ENCODE assay signal across 18 cellular contexts in genomic region chr13:110073982-110074381, GRCh38.
DNase-seq lines count a peak whose midpoint lies in the region; ATAC-seq and TF ChIP-seq lines count a peak whose summit lies in the region.
"Had no signal": no experiment of that assay in that cellular context is flagged by ENCODE, and none has a peak within 500 bp of the region (broad histone marks: within the 10 kb centered on the region; RNA-seq: fewer than 3 reads in every experiment).

No MANE protein-coding gene starts in this region.

- H3K4me2 ChIP-seq in H9 (ENCODE audit: insufficient read depth, insufficient read length, low read length): no peak overlapping the region

- H2BK20ac ChIP-seq in H9 (ENCODE audit: low read depth, low read length, poor library complexity, severe bottlenecking): no peak overlapping the region

- H3K4me1 Mint-ChIP-seq in H9 (peaks cover 26 to 32% of the 10 kb centered on the region in 2 experiments), endodermal cell (peaks cover 10% of the 10 kb centered on the region)
- H3K4me1 Mint-ChIP-seq: B cell had no signal

- no CpG with 5 or more reads among the region's 6 CpGs for WGBS in H9 (ENCODE audit: extremely low coverage, insufficient read length, low lambda C conversion rate)
- 83 to 97% methylated on average over 3 to 6 of the region's 6 CpGs for WGBS in endodermal cell (ENCODE audit: insufficient coverage in 1 of 2, insufficient read length in 1 of 2), 2 experiments

- no peak overlapping the region for H4K91ac ChIP-seq in H9 (ENCODE audit: insufficient read length, low read depth, low read length)

- no peak overlapping the region for H4K5ac ChIP-seq in H9 (ENCODE audit: insufficient read length, low read depth, low read length)

- no peaks in the 10 kb centered on the region for H3K4me1 ChIP-seq in H9 (ENCODE audit: insufficient read depth, low read length)
- no peaks in the 10 kb centered on the region for H3K4me1 ChIP-seq in endodermal cell (ENCODE audit: control insufficient read depth, insufficient read depth, low read length)
- H3K4me1 ChIP-seq in right atrium auricular region: no peaks in the 10 kb centered on the region

- no peaks in the 10 kb centered on the region for H3K79me2 ChIP-seq in H9 (ENCODE audit: insufficient read depth, low read length)

- peak; percentile 46; the same call in 2 of the 3 replicates for TF ChIP-seq CTCF in H9 (conservative IDR thresholded peaks at IDR 0.05)
- TF ChIP-seq CTCF in endodermal cell (conservative IDR thresholded peaks at IDR 0.05): peak; percentile 65
- peak; percentile 32 for TF ChIP-seq CTCF in retinal pigment epithelial cell (conservative IDR thresholded peaks at IDR 0.05; ENCODE audit: low read depth, low read length)
- no peak for TF ChIP-seq CTCF in right atrium auricular region (IDR thresholded peaks at IDR 0.05)

- H3K27ac ChIP-seq in H9 (ENCODE audit: insufficient read length, low read depth, low read length) (no peak overlapping the region), endodermal cell (ENCODE audit: low read depth, low read length) (no peak overlapping the region), right atrium auricular region (no peak overlapping the region)
- H3K27ac ChIP-seq: HL-60 had no signal

- no peak overlapping the region for H3K14ac ChIP-seq in H9 (ENCODE audit: insufficient read depth, low read length)

- no peak overlapping the region for H2BK5ac ChIP-seq in H9 (ENCODE audit: insufficient read length, low read length)

- no peak overlapping the region for H2AK5ac ChIP-seq in H9 (ENCODE audit: insufficient read length, low read length)

- H3K27me3 Mint-ChIP-seq in H9 (ENCODE audit: low read depth): peaks cover 4% of the 10 kb centered on the region; the same call in 1 of the 2 replicates
- peaks cover 2% of the 10 kb centered on the region for H3K27me3 Mint-ChIP-seq in endodermal cell (ENCODE audit: insufficient read depth)

- H3K4me3 ChIP-seq in endodermal cell (ENCODE audit: low read length): no peak overlapping the region
- no peak overlapping the region for H3K4me3 ChIP-seq in retinal pigment epithelial cell (ENCODE audit: low read length)
- H3K4me3 ChIP-seq in right atrium auricular region: no peak overlapping the region

- H3K9me3 ChIP-seq in H9 (ENCODE audit: control insufficient read depth, low read depth, low read length) (no peaks in the 10 kb centered on the region), endodermal cell (ENCODE audit: control insufficient read depth, low read length) (no peaks in the 10 kb centered on the region), right atrium auricular region (no peaks in the 10 kb centered on the region)

- no peak overlapping the region for H2AFZ ChIP-seq in H9 (ENCODE audit: low read length)

- H3K27ac Mint-ChIP-seq in H9: no peak overlapping the region
- H3K27ac Mint-ChIP-seq in endodermal cell: no peak overlapping the region
- H3K27ac Mint-ChIP-seq: B cell; CD8-positive, alpha-beta T cell had no signal

- H3K9me3 Mint-ChIP-seq in H9: peaks cover 0 to 7% of the 10 kb centered on the region in 2 experiments; a peak in 4 of 5 replicates
- H3K9me3 Mint-ChIP-seq in endodermal cell: peaks cover 5% of the 10 kb centered on the region
- H3K9me3 Mint-ChIP-seq: CD8-positive, alpha-beta T cell had no signal

- H3K18ac ChIP-seq in H9 (ENCODE audit: insufficient read length, low read depth, low read length): no peak overlapping the region

- ATAC-seq in HG02571 (IDR thresholded peaks at IDR 0.05; ENCODE audit: unreplicated experiment) (no peak), GM21526 (IDR thresholded peaks at IDR 0.05; ENCODE audit: low FRiP score, unreplicated experiment) (no peak)
- ATAC-seq: CD8-positive, alpha-beta T cell; Panc1; SK-N-SH treated with all-trans-retinoic acid at 6 μM for 48 hours had no signal

- no peaks in the 10 kb centered on the region for H3K79me1 ChIP-seq in H9 (ENCODE audit: insufficient read depth, low read depth, low read length, poor library complexity, severe bottlenecking)

- no peaks in the 10 kb centered on the region for H3K36me3 ChIP-seq in endodermal cell (ENCODE audit: control insufficient read depth, insufficient read depth, low read length)
- H3K36me3 ChIP-seq in right atrium auricular region: no peaks in the 10 kb centered on the region

- H3K27me3 ChIP-seq in H9 (ENCODE audit: insufficient read depth, low read length) (no peaks in the 10 kb centered on the region), endodermal cell (ENCODE audit: control insufficient read depth, insufficient read depth, low read length, poor library complexity, severe bottlenecking) (no peaks in the 10 kb centered on the region), right atrium auricular region (no peaks in the 10 kb centered on the region)

- no peak overlapping the region for H3K23ac ChIP-seq in H9 (ENCODE audit: insufficient read length, low read depth, low read length)

- H3K4me3 Mint-ChIP-seq in H9 (no peak overlapping the region), endodermal cell (no peak overlapping the region)
- H3K4me3 Mint-ChIP-seq: B cell; CD8-positive, alpha-beta T cell had no signal

- no peak overlapping the region for H2BK15ac ChIP-seq in H9 (ENCODE audit: low read depth, low read length)

- no peak overlapping the region for H4K8ac ChIP-seq in H9 (replicated peaks; ENCODE audit: insufficient read length, low read depth, low read length)

- H2BK12ac ChIP-seq in H9 (ENCODE audit: insufficient read length, low read depth, low read length): no peak overlapping the region

- H3K36me3 Mint-ChIP-seq in H9 (ENCODE audit: insufficient read depth in 1 of 3, low read depth in 3 of 3) (peaks cover 0 to 4% (median 0%) of the 10 kb centered on the region in 3 experiments; a peak in 2 of 7 replicates), endodermal cell (ENCODE audit: low read depth) (no peaks in the 10 kb centered on the region)
- H3K36me3 Mint-ChIP-seq: CD8-positive, alpha-beta T cell had no signal

- H3K56ac ChIP-seq in H9 (ENCODE audit: insufficient read length, low read depth, low read length): no peak overlapping the region

- no peak overlapping the region for H3T11ph ChIP-seq in H9 (ENCODE audit: low read length)

- H3K9ac ChIP-seq in H9 (ENCODE audit: extremely low read depth, insufficient read length, low read length) (no peak overlapping the region), endodermal cell (ENCODE audit: extremely low read depth, low read length, poor library complexity, severe bottlenecking) (no peak overlapping the region)

- H3K23me2 ChIP-seq in H9 (ENCODE audit: insufficient read length, low read depth, low read length, poor library complexity, severe bottlenecking): no peaks in the 10 kb centered on the region

- H3K4ac ChIP-seq in H9 (ENCODE audit: low read depth, low read length): no peak overlapping the region

- H2BK120ac ChIP-seq in H9 (ENCODE audit: low read depth, low read length, poor library complexity, severe bottlenecking): no peak overlapping the region

- DNase-seq in H9: peak; percentile 36
- DNase-seq in NCI-H82 treated with DMSO at 0.1 percent for 48 hours (lab: John Stamatoyannopoulos, UW; ENCODE audit: unreplicated experiment): peak; percentile 54
- no peak for DNase-seq in endodermal cell
- no peak for DNase-seq in retinal pigment epithelial cell (ENCODE audit: low read depth)
- no peak for DNase-seq in right atrium auricular region (ENCODE audit: low spot score)
- DNase-seq: CD8-positive, alpha-beta T cell; H7; KBM-7; NCI-H1694; NCI-H345; NCI-H526 treated with DMSO at 0.1 percent for 48 hours; Right ventricle myocardium superior had no signal

- H4K20me1 ChIP-seq in H9 (ENCODE audit: control insufficient read depth, insufficient read depth, insufficient read length): no peaks in the 10 kb centered on the region

Comparison
In these comparisons a context has a peak if more than half of its experiments do, and no peak if none do; other contexts are left out.
1. DNase-seq: peak in H9 (single experiment) and NCI-H82 treated with DMSO at 0.1 percent for 48 hours (single experiment); none in endodermal cell (single experiment), retinal pigment epithelial cell (single experiment) and right atrium auricular region (single experiment).
2. CTCF ChIP-seq: peak in H9 (single experiment), endodermal cell (single experiment) and retinal pigment epithelial cell (single experiment); none in right atrium auricular region (0 of 2).